ENCODE assay signal across 23 cellular contexts in genomic region chr1:26533951-26534514, GRCh38. TPM values are rescaled to one million over a fixed set of nuclear protein-coding genes. Genes with fewer than 3 reads are reported as not detected.
A peak's percentile ranks its signal among the peaks of the same experiment; 100 is the strongest.
DNase-seq lines count a peak whose midpoint lies in the region; ATAC-seq, FAIRE-seq and TF ChIP-seq lines count a peak whose summit lies in the region.
"Had no signal": no experiment of that assay in that cellular context is flagged by ENCODE, and none has a peak within 500 bp of the region (broad histone marks: within the 10 kb centered on the region; RNA-seq: fewer than 3 reads in every experiment).

No MANE protein-coding gene starts in this region.

- no peak for DNase-seq in CD4-positive, alpha-beta T cell
- DNase-seq in GM12891 (ENCODE audit: insufficient read length, low spot score) (no peak), neuronal stem cell (ENCODE audit: low spot score) (no peak), gastrocnemius medialis (no peak), NOMO-1 treated with DMSO at 0.1 percent for 48 hours (lab: John Stamatoyannopoulos, UW; ENCODE audit: unreplicated experiment) (no peak)
- DNase-seq: colonic mucosa; GF-D8; kidney; mammary epithelial cell; naive B cell; NCI-H1092; NCI-H2081 treated with DMSO at 0.1 percent for 48 hours; NCI-H524 treated with DMSO at 0.1 percent for 48 hours; SHP77; stimulated activated naive CD4-positive, alpha-beta T cell treated with Interleukin-2 at 50 U/mL for 16 hours had no signal

- peak; percentile 20 for FAIRE-seq in GM12891 (lab: Jason Lieb, UNC)
- FAIRE-seq: endothelial cell of umbilical vein, kidney had no signal

- no peak overlapping the region for H2AFZ ChIP-seq in neuronal stem cell (ENCODE audit: low read length)
- H2AFZ ChIP-seq: parathyroid adenoma had no signal

- H3K36me3 Mint-ChIP-seq in CD4-positive, alpha-beta T cell (ENCODE audit: low read depth): no peaks in the 10 kb centered on the region
- H3K36me3 Mint-ChIP-seq in activated T-helper 17 cell treated with anti-CD3 and anti-CD28 coated beads, Interleukin-2, amount 50 U/mL, for 72 hours (ENCODE audit: low read depth): no peaks in the 10 kb centered on the region
- H3K36me3 Mint-ChIP-seq: brain, naive B cell, type B pancreatic cell had no signal

- peak overlapping the region; percentile 8 for H3K23ac ChIP-seq in neuronal stem cell (ENCODE audit: low read depth, low read length, poor library complexity)

- ATAC-seq in CD4-positive, alpha-beta T cell (ENCODE audit: poor library complexity): no peak
- ATAC-seq in activated T-helper 17 cell treated with anti-CD3 and anti-CD28 coated beads, Interleukin-2, amount 50 U/mL, for 72 hours (replicated peaks): no peak
- ATAC-seq in HG03571 (IDR thresholded peaks at IDR 0.05; ENCODE audit: unreplicated experiment) (no peak), gastrocnemius medialis (no peak)
- ATAC-seq: activated naive CD4-positive, alpha-beta T cell treated with anti-CD3 and anti-CD28 coated beads, Interleukin-2, amount 50 U/mL, for 72 hours; sciatic nerve had no signal

- no peak overlapping the region for H2BK120ac ChIP-seq in neuronal stem cell (ENCODE audit: low read depth, low read length)

- peak overlapping the region; percentile 13 for H3K27ac Mint-ChIP-seq in CD4-positive, alpha-beta T cell
- peak overlapping the region; percentile 20 for H3K27ac Mint-ChIP-seq in activated T-helper 17 cell treated with anti-CD3 and anti-CD28 coated beads, Interleukin-2, amount 50 U/mL, for 72 hours
- H3K27ac Mint-ChIP-seq: brain, type B pancreatic cell had no signal

- no peak overlapping the region for H3K4ac ChIP-seq in neuronal stem cell (ENCODE audit: low read length)

- no peak for TF ChIP-seq CTCF in CD4-positive, alpha-beta T cell (IDR thresholded peaks at IDR 0.05)
- no peak for TF ChIP-seq CTCF in gastrocnemius medialis (IDR thresholded peaks at IDR 0.05 in 4 of 5, conservative IDR thresholded peaks at IDR 0.05 in 1 of 5)

- no peak overlapping the region for H2BK5ac ChIP-seq in neuronal stem cell (ENCODE audit: low read length)

- H3K4me1 Mint-ChIP-seq in CD4-positive, alpha-beta T cell (ENCODE audit: low read depth): peaks cover 44% of the 10 kb centered on the region
- H3K4me1 Mint-ChIP-seq in activated T-helper 17 cell treated with anti-CD3 and anti-CD28 coated beads, Interleukin-2, amount 50 U/mL, for 72 hours: peaks cover 19% of the 10 kb centered on the region

- TF ChIP-seq POLR2A in GM12891 (IDR thresholded peaks at IDR 0.05; ENCODE audit: low read depth, low read length) (no peak), gastrocnemius medialis (IDR thresholded peaks at IDR 0.05) (no peak)

- POLR2A ChIA-PET in CD4-positive, alpha-beta T cell (lab: Charles Lee): interaction anchor here (1.5 to 1.7 kb wide), 2 partner anchors 8 to 34 kb away, joined by 3 to 6 read pairs; no protein-coding TSS in a partner anchor

- intact Hi-C loops in CD4-positive, alpha-beta T cell (cut with DNase I, micrococcal nuclease): no loop called here
- intact Hi-C loops in gastrocnemius medialis (cut with DNase I; ENCODE audit: low total_unique reads): no loop called here

- H3K27me3 ChIP-seq in CD4-positive, alpha-beta T cell (ENCODE audit: control insufficient read depth, insufficient read depth, low read length): no peaks in the 10 kb centered on the region
- H3K27me3 ChIP-seq in neuronal stem cell (ENCODE audit: control insufficient read depth in 3 of 3, insufficient read depth in 3 of 3, low read depth in 1 of 3, low read length in 3 of 3): peaks cover 0 to 7% (median 0%) of the 10 kb centered on the region in 3 experiments
- H3K27me3 ChIP-seq in gastrocnemius medialis: no peaks in the 10 kb centered on the region
- H3K27me3 ChIP-seq: colonic mucosa had no signal

- WGBS in neuronal stem cell (ENCODE audit: extremely low coverage in 2 of 2, insufficient read length in 2 of 2, insufficient replicate concordance in 1 of 2), 2 donors: no CpG with 5 or more reads among the region's 5 CpGs

- H3K14ac ChIP-seq in neuronal stem cell (ENCODE audit: low read length): no peak overlapping the region

- H3K9ac ChIP-seq in neuronal stem cell (ENCODE audit: low read depth, low read length, poor library complexity): no peak overlapping the region
- H3K9ac ChIP-seq: parathyroid adenoma had no signal

- H3K4me3 Mint-ChIP-seq in CD4-positive, alpha-beta T cell: no peak overlapping the region
- no peak overlapping the region for H3K4me3 Mint-ChIP-seq in activated T-helper 17 cell treated with anti-CD3 and anti-CD28 coated beads, Interleukin-2, amount 50 U/mL, for 72 hours
- H3K4me3 Mint-ChIP-seq: brain, type B pancreatic cell had no signal

- no peak overlapping the region for H3K4me3 ChIP-seq in neuronal stem cell (ENCODE audit: low read length in 2 of 2)
- H3K4me3 ChIP-seq in gastrocnemius medialis: no peak overlapping the region
- H3K4me3 ChIP-seq: colonic mucosa had no signal

- H3K36me3 ChIP-seq in neuronal stem cell (replicated peaks in 1 of 2; ENCODE audit: control insufficient read depth in 2 of 2, insufficient read depth in 2 of 2, low read length in 2 of 2) (peaks cover 0 to 3% of the 10 kb centered on the region in 2 donors), gastrocnemius medialis (no peaks in the 10 kb centered on the region)
- H3K36me3 ChIP-seq: colonic mucosa had no signal

- peaks cover 8% of the 10 kb centered on the region for H3K79me1 ChIP-seq in neuronal stem cell (ENCODE audit: low read depth, low read length)

- H4K91ac ChIP-seq in neuronal stem cell (ENCODE audit: low read depth, low read length, poor library complexity): no peak overlapping the region

- no peak overlapping the region for H4K8ac ChIP-seq in neuronal stem cell (ENCODE audit: low read depth, low read length)

- H3K18ac ChIP-seq in neuronal stem cell (ENCODE audit: low read length): no peak overlapping the region

- no peak overlapping the region for H3K4me2 ChIP-seq in neuronal stem cell (ENCODE audit: insufficient read depth, low read length, poor library complexity, severe bottlenecking)

- H3K4me1 ChIP-seq in neuronal stem cell (ENCODE audit: control insufficient read depth in 2 of 2, insufficient read depth in 1 of 2, low read depth in 1 of 2, low read length in 2 of 2) (peaks cover 15 to 19% of the 10 kb centered on the region in 2 donors), gastrocnemius medialis (peaks cover 9 to 15% of the 10 kb centered on the region in 2 donors)

- no peak overlapping the region for H2AK5ac ChIP-seq in neuronal stem cell (ENCODE audit: low read depth, low read length)

- in situ Hi-C loops in gastrocnemius medialis (cut with MboI; ENCODE audit: low sequenced_read_pairs in 4 of 4): no loop called here

- no peaks in the 10 kb centered on the region for H3K9me3 ChIP-seq in CD4-positive, alpha-beta T cell (ENCODE audit: control insufficient read depth, low read length)
- H3K9me3 ChIP-seq in neuronal stem cell (replicated peaks in 1 of 2; ENCODE audit: control insufficient read depth in 2 of 2, insufficient read depth in 1 of 2, low read depth in 1 of 2, low read length in 2 of 2): no peaks in the 10 kb centered on the region
- H3K9me3 ChIP-seq in gastrocnemius medialis: no peaks in the 10 kb centered on the region
- H3K9me3 ChIP-seq: colonic mucosa had no signal

- CTCF ChIA-PET in CD4-positive, alpha-beta T cell (lab: Charles Lee): interaction anchor here (1.2 kb wide), 1 partner anchor 34 kb away, joined by 3 read pairs; no protein-coding TSS in a partner anchor

- H3K27ac ChIP-seq in CD4-positive, alpha-beta T cell (ENCODE audit: low read depth, low read length): no peak overlapping the region
- H3K27ac ChIP-seq in neuronal stem cell (replicated peaks; ENCODE audit: low read length) (no peak overlapping the region), gastrocnemius medialis (no peak overlapping the region)
- H3K27ac ChIP-seq: parathyroid adenoma had no signal

- H2BK15ac ChIP-seq in neuronal stem cell (ENCODE audit: low read length): no peak overlapping the region

- no peaks in the 10 kb centered on the region for H3K9me3 Mint-ChIP-seq in CD4-positive, alpha-beta T cell
- no peaks in the 10 kb centered on the region for H3K9me3 Mint-ChIP-seq in activated T-helper 17 cell treated with anti-CD3 and anti-CD28 coated beads, Interleukin-2, amount 50 U/mL, for 72 hours
- H3K9me3 Mint-ChIP-seq: activated naive CD4-positive, alpha-beta T cell treated with anti-CD3 and anti-CD28 coated beads, Interleukin-2, amount 50 U/mL, for 72 hours; brain; naive B cell; type B pancreatic cell had no signal

- no peak overlapping the region for H2BK12ac ChIP-seq in neuronal stem cell (ENCODE audit: low read length)

- H3K27me3 Mint-ChIP-seq in CD4-positive, alpha-beta T cell: no peaks in the 10 kb centered on the region
- no peaks in the 10 kb centered on the region for H3K27me3 Mint-ChIP-seq in activated T-helper 17 cell treated with anti-CD3 and anti-CD28 coated beads, Interleukin-2, amount 50 U/mL, for 72 hours
- H3K27me3 Mint-ChIP-seq: naive B cell, type B pancreatic cell had no signal

TF ChIP-seq in GM12891, 5 proteins besides CTCF, POLR2A, EP300 and RAD21:
- TF ChIP-seq POLR2AphosphoS5 (IDR thresholded peaks at IDR 0.05; ENCODE audit: low read depth, low read length) (no peak), POU2F2 (IDR thresholded peaks at IDR 0.05; ENCODE audit: low read depth, low read length) (no peak)
TF ChIP-seq in GM12891: peak in this region for 0.

RNA-seq across cellular contexts. Expression of gene RPS6KA1, which starts 4.5 kb away (rescaled TPM):
- 10 to 100 TPM; 29.1 to 29.6 TPM for total RNA-seq in CD4-positive, alpha-beta T cell
- 86.7 TPM for polyA plus RNA-seq in GM12891 (2012; ENCODE audit: low read depth, missing spikeins)
- 100 to 1,000 TPM; 154 to 211 TPM for total RNA-seq in activated T-helper 17 cell treated with anti-CD3 and anti-CD28 coated beads, Interleukin-2, amount 50 U/mL, for 72 hours
- 22.7 TPM for polyA plus RNA-seq in neuronal stem cell (2013, experiment 1 of 2)
- 22.0 TPM for polyA plus RNA-seq in neuronal stem cell (2013, experiment 2 of 2)
- 1 to 10 TPM; 1.5 to 3.5 (median 3.0) TPM for total RNA-seq in gastrocnemius medialis

Comparison
In these comparisons a context has a peak if more than half of its experiments do, and no peak if none do; other contexts are left out.
1. RNA of gene RPS6KA1, which starts 4.5 kb away (total RNA-seq): 154 to 211 TPM in activated T-helper 17 cell treated with anti-CD3 and anti-CD28 coated beads, Interleukin-2, amount 50 U/mL, for 72 hours and 29.1 to 29.6 TPM in CD4-positive, alpha-beta T cell; 1.5 to 3.5 TPM in gastrocnemius medialis; every median in the first group is over 4 times any median in the second.